In the genomic region with DNA sequence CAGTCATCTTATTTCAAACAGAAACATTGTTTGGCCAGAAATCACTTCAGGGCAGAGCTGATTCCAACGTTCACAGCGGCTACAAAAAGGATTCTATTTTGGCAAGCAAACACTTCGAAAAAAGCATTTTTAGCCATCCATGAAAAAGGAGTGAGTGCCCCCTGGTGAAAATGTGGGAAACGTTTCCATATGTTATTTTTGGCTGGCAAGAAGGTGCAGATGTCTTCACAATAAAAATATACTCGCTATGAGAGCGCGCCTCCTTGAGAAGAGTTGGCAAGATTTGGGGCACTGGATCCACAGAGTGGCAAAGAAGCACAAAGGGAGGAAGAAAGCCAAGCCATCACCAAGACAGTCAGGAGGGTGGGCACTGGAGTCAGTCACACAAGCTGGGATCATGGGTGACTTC, we compare ENCODE assay signal across 10 cellular contexts.
A peak's percentile ranks its signal among the peaks of the same experiment; 100 is the strongest.
DNase-seq lines count a peak whose midpoint lies in the region; ATAC-seq and TF ChIP-seq lines count a peak whose summit lies in the region.
"Had no signal": no experiment of that assay in that cellular context is flagged by ENCODE, and none has a peak within 500 bp of the region (broad histone marks: within the 10 kb centered on the region; RNA-seq: fewer than 3 reads in every experiment).

No MANE protein-coding gene starts in this region.

- no peak for ATAC-seq in GM21360 (IDR thresholded peaks at IDR 0.05; ENCODE audit: unreplicated experiment)
- ATAC-seq: naive thymus-derived CD4-positive, alpha-beta T cell had no signal

- H3K9me3 Mint-ChIP-seq in nephron: no peaks in the 10 kb centered on the region
- H3K9me3 Mint-ChIP-seq: stimulated activated naive CD8-positive, alpha-beta T cell treated with anti-CD3 and anti-CD28 coated beads, Interleukin-15, Interleukin-2, amounts not matched to agents 100 ng/mL and 50 ng/mL, for 24 hours had no signal

- peak; percentile 1 for DNase-seq in ELR (ENCODE audit: low read depth)
- DNase-seq in NCI-H2171 treated with DMSO at 0.1 percent for 48 hours (lab: John Stamatoyannopoulos, UW): peak; percentile 89
- peak; percentile 0 for DNase-seq in choroid plexus epithelial cell (ENCODE audit: low read depth)
- DNase-seq in HPDE6-E6E7 (ENCODE audit: extremely low spot score): no peak
- no peak for DNase-seq in NAMALWA (ENCODE audit: low spot score)
- no peak for DNase-seq in CD1c-positive myeloid dendritic cell (ENCODE audit: extremely low spot score)
- DNase-seq: naive thymus-derived CD4-positive, alpha-beta T cell had no signal

- no peaks in the 10 kb centered on the region for H3K36me3 Mint-ChIP-seq in nephron (ENCODE audit: low read depth)
- H3K36me3 Mint-ChIP-seq: naive thymus-derived CD4-positive, alpha-beta T cell had no signal

- no peaks in the 10 kb centered on the region for H3K4me1 Mint-ChIP-seq in nephron
- H3K4me1 Mint-ChIP-seq: naive thymus-derived CD4-positive, alpha-beta T cell had no signal

- TF ChIP-seq CTCF in choroid plexus epithelial cell (conservative IDR thresholded peaks at IDR 0.05; ENCODE audit: low read depth, low read length): no peak
- TF ChIP-seq CTCF in nephron (IDR thresholded peaks at IDR 0.05; ENCODE audit: unreplicated experiment in 3 of 3): peak; percentile 46 to 59 (median 51)

- H3K27ac Mint-ChIP-seq in nephron: no peak overlapping the region
- H3K27ac Mint-ChIP-seq: naive thymus-derived CD4-positive, alpha-beta T cell; stimulated activated naive CD8-positive, alpha-beta T cell treated with anti-CD3 and anti-CD28 coated beads, Interleukin-15, Interleukin-2, amounts not matched to agents 100 ng/mL and 50 ng/mL, for 24 hours had no signal

- peaks cover 5% of the 10 kb centered on the region for H3K27me3 Mint-ChIP-seq in nephron (ENCODE audit: low read depth)

- no peak overlapping the region for H3K4me3 Mint-ChIP-seq in nephron
- H3K4me3 Mint-ChIP-seq: naive thymus-derived CD4-positive, alpha-beta T cell; stimulated activated naive CD8-positive, alpha-beta T cell treated with anti-CD3 and anti-CD28 coated beads, Interleukin-15, Interleukin-2, amounts not matched to agents 100 ng/mL and 50 ng/mL, for 24 hours had no signal

- H3K4me3 ChIP-seq in choroid plexus epithelial cell (ENCODE audit: low read depth, low read length): no peak overlapping the region

Comparison
In these comparisons a context has a peak if more than half of its experiments do, and no peak if none do; other contexts are left out.
1. DNase-seq: peak in ELR (single experiment), NCI-H2171 treated with DMSO at 0.1 percent for 48 hours (single experiment) and choroid plexus epithelial cell (single experiment); none in HPDE6-E6E7 (single experiment), NAMALWA (single experiment) and CD1c-positive myeloid dendritic cell (single experiment).